Comparison of ENCODE assay signal across 8 cellular contexts in genomic region chr17:63621229-63621683, GRCh38. TPM values are rescaled to one million over a fixed set of nuclear protein-coding genes. Genes with fewer than 3 reads are reported as not detected.
A peak's percentile ranks its signal among the peaks of the same experiment; 100 is the strongest.
DNase-seq lines count a peak whose midpoint lies in the region; ATAC-seq, FAIRE-seq and TF ChIP-seq lines count a peak whose summit lies in the region.

No MANE protein-coding gene starts in this region.

- H3K27me3 Mint-ChIP-seq in Calu3 (ENCODE audit: unreplicated experiment) (peaks cover 14% of the 10 kb centered on the region), osteocyte (ENCODE audit: unreplicated experiment) (peaks cover 4% of the 10 kb centered on the region)

- H3K4me3 Mint-ChIP-seq in Calu3 (ENCODE audit: low read depth, unreplicated experiment) (peak overlapping the region; percentile 88), osteocyte (ENCODE audit: unreplicated experiment) (peak overlapping the region; percentile 85)

- no peak for ATAC-seq in Panc1
- no peak for ATAC-seq in HG02678 (IDR thresholded peaks at IDR 0.05; ENCODE audit: unreplicated experiment)

- H3K27ac ChIP-seq in Panc1 (ENCODE audit: low read length) (peak overlapping the region; percentile 77), esophagus (ENCODE audit: low read depth in 2 of 2, low read length in 1 of 2) (peak overlapping the region; percentile 69 to 80)

- H3K27ac Mint-ChIP-seq in Calu3 (ENCODE audit: unreplicated experiment), result no peak overlapping the region
- peak overlapping the region; percentile 57 for H3K27ac Mint-ChIP-seq in osteocyte (ENCODE audit: unreplicated experiment)

- intact Hi-C loops in Calu3 (cut with micrococcal nuclease; ENCODE audit: unreplicated experiment), result loop anchor here (10.0 kb wide), 2 partner anchors 54 to 124 kb away; partner anchors contain the start of gene STRADA
- intact Hi-C loops in Panc1 (cut with micrococcal nuclease; ENCODE audit: unreplicated experiment), result no loop called here

- POLR2A ChIA-PET in Panc1 (lab: Charles Lee), result no interaction called here

- in situ Hi-C loops in Panc1 (cut with HindIII; ENCODE audit: low pct_unique_long_range_greater_than_20kb, low sequenced_read_pairs), result no loop called here

- CTCF ChIA-PET in Calu3 (lab: Charles Lee) (interaction anchor here (0.9 to 1.3 kb wide), 2 partner anchors 10 to 196 kb away, joined by 3 to 6 read pairs; no protein-coding TSS in a partner anchor), Panc1 (lab: Charles Lee) (interaction anchor here (0.9 kb wide), 1 partner anchor 9 kb away, joined by 4 read pairs; no protein-coding TSS in a partner anchor)

- H3K36me3 Mint-ChIP-seq in Calu3 (ENCODE audit: insufficient read depth, unreplicated experiment) (peaks cover 26% of the 10 kb centered on the region), osteocyte (ENCODE audit: unreplicated experiment) (no peaks in the 10 kb centered on the region)

- FAIRE-seq in HTR-8/SVneo (lab: Jason Lieb, UNC), result no peak

- H3K9me3 ChIP-seq in Panc1 (ENCODE audit: control insufficient read depth, insufficient read depth, low read depth, low read length) (no peaks in the 10 kb centered on the region), esophagus (ENCODE audit: control insufficient read depth in 2 of 2, insufficient read depth in 1 of 2, low read depth in 1 of 2, low read length in 1 of 2) (no peaks in the 10 kb centered on the region)

- H3K27me3 ChIP-seq in Panc1 (ENCODE audit: control insufficient read depth, insufficient read depth, low read length) (no peaks in the 10 kb centered on the region), esophagus (ENCODE audit: control insufficient read depth in 1 of 2, insufficient read depth in 2 of 2, low read length in 2 of 2) (no peaks in the 10 kb centered on the region)

- no peak for TF ChIP-seq CTCF in Calu3 (IDR thresholded peaks at IDR 0.05; ENCODE audit: unreplicated experiment)
- TF ChIP-seq CTCF in Panc1 (IDR thresholded peaks at IDR 0.05), result no peak
- TF ChIP-seq CTCF in osteocyte (IDR thresholded peaks at IDR 0.05), result no peak

- BruUV-seq in Calu3 (replicated peaks; lab: Mats Ljungman, UMichigan) (no TSS peak), Panc1 (replicated peaks; lab: Mats Ljungman, UMichigan) (TSS peak; percentile 76)

- peaks cover 11% of the 10 kb centered on the region for H3K4me1 Mint-ChIP-seq in Calu3 (ENCODE audit: low read depth, unreplicated experiment)
- peaks cover 31% of the 10 kb centered on the region for H3K4me1 Mint-ChIP-seq in osteocyte (ENCODE audit: unreplicated experiment)

- 7 to 14% methylated on average over 7 to 10 of the region's 10 CpGs for WGBS in esophagus, 2 donors

- H3K4me1 ChIP-seq in Panc1 (ENCODE audit: control insufficient read depth, insufficient read depth, low read length), result peaks cover 18% of the 10 kb centered on the region
- peaks cover 0 to 7% of the 10 kb centered on the region in 2 donors for H3K4me1 ChIP-seq in esophagus (ENCODE audit: control insufficient read depth in 2 of 2, insufficient read depth in 2 of 2, low read length in 1 of 2)

- H3K36me3 ChIP-seq in Panc1 (ENCODE audit: control insufficient read depth, insufficient read depth, low read length), result peaks cover 5% of the 10 kb centered on the region; the same call in 1 of the 2 replicates
- no peaks in the 10 kb centered on the region for H3K36me3 ChIP-seq in esophagus (ENCODE audit: control insufficient read depth in 2 of 2, insufficient read depth in 2 of 2, low read length in 1 of 2)

- H3K4me3 ChIP-seq in Panc1 (ENCODE audit: low read depth in 2 of 2, low read length in 2 of 2) (peak overlapping the region; percentile 62 to 63), esophagus (ENCODE audit: low read depth in 1 of 2, low read length in 2 of 2) (peak overlapping the region; percentile 65 to 72)

- DNase-seq in Calu3, result no peak
- DNase-seq in Panc1 (ENCODE audit: low read depth, low spot score), result no peak
- no peak for DNase-seq in osteocyte (ENCODE audit: extremely low spot score, unreplicated experiment)
- DNase-seq in NOMO-1 (lab: John Stamatoyannopoulos, UW; ENCODE audit: unreplicated experiment in 2 of 2), result no peak
- DNase-seq in HTR-8/SVneo (ENCODE audit: insufficient read length, low spot score), result no peak
- no peak for DNase-seq in NCI-H1092 treated with DMSO at 0.1 percent for 48 hours (lab: John Stamatoyannopoulos, UW)

- H3K9me3 Mint-ChIP-seq in Calu3 (ENCODE audit: low read depth, unreplicated experiment), result no peaks in the 10 kb centered on the region
- H3K9me3 Mint-ChIP-seq in osteocyte (ENCODE audit: unreplicated experiment), result no peaks in the 10 kb centered on the region

RNA-seq across cellular contexts. Expression of gene MAP3K3, which starts 1.0 kb away (rescaled TPM):
- total RNA-seq in Calu3 (2022), result 10.0 and 11.4 TPM in 2 replicates
- 22.3 TPM for total RNA-seq in Panc1 (2021; ENCODE audit: unreplicated experiment)
- 16.2 TPM for polyA plus RNA-seq in Panc1 (2012; ENCODE audit: insufficient read length)
- polyA plus RNA-seq in esophagus, result 10 to 100 TPM; 10.5 to 12.1 TPM
- total RNA-seq in osteocyte, result 41.0 and 41.7 TPM in 2 replicates

RNA-seq across cellular contexts. Expression of gene TACO1, which starts 20.6 kb away (rescaled TPM):
- 14.1 and 15.4 TPM in 2 replicates for total RNA-seq in Calu3 (2022)
- 17.9 TPM for total RNA-seq in Panc1 (2021; ENCODE audit: unreplicated experiment)
- 18.6 TPM for polyA plus RNA-seq in Panc1 (2012; ENCODE audit: insufficient read length)
- polyA plus RNA-seq in esophagus, result 10 to 100 TPM in 1 of 2 donors, 1 to 10 TPM in 1; 8.5 to 17.2 TPM
- 20.9 and 23.8 TPM in 2 replicates for total RNA-seq in osteocyte
